ENCODE assay signal across 19 cellular contexts in genomic region chr20:10658051-10658823, GRCh38. TPM values are rescaled to one million over a fixed set of nuclear protein-coding genes. Genes with fewer than 3 reads are reported as not detected.
DNase-seq lines count a peak whose midpoint lies in the region; ATAC-seq, FAIRE-seq and TF ChIP-seq lines count a peak whose summit lies in the region.
"Had no signal": no experiment of that assay in that cellular context is flagged by ENCODE, and none has a peak within 500 bp of the region (broad histone marks: within the 10 kb centered on the region; RNA-seq: fewer than 3 reads in every experiment).

No MANE protein-coding gene starts in this region.

- ATAC-seq in HepG2 (no peak), right lobe of liver (no peak)
- ATAC-seq: mucosa of descending colon; stimulated activated naive B cell treated with anti-CD40 and anti-IgM and Interleukin-4, amounts not matched to agents 10 μg/mL and 1 μg/mL and 100 μg/mL, for 72 hours had no signal

- TF ChIP-seq POLR2A in HepG2 (IDR thresholded peaks at IDR 0.05; ENCODE audit: insufficient read depth in 1 of 2, low read depth in 2 of 2, low read length in 2 of 2) (no peak), right lobe of liver (IDR thresholded peaks at IDR 0.05) (no peak), esophagus squamous epithelium (IDR thresholded peaks at IDR 0.05) (no peak), prostate gland (IDR thresholded peaks at IDR 0.05) (no peak)

- H3K27me3 ChIP-seq in HepG2 (ENCODE audit: control insufficient read depth in 1 of 2, insufficient read depth in 2 of 2, low read length in 2 of 2) (no peaks in the 10 kb centered on the region), right lobe of liver (no peaks in the 10 kb centered on the region), esophagus squamous epithelium (no peaks in the 10 kb centered on the region), prostate gland (replicated peaks; ENCODE audit: insufficient read depth) (no peaks in the 10 kb centered on the region), H7 (ENCODE audit: control insufficient read depth, insufficient read depth, low read length) (no peaks in the 10 kb centered on the region)

- peaks cover 25% of the 10 kb centered on the region for H4K20me1 ChIP-seq in HepG2 (ENCODE audit: insufficient read depth, low read length)

- BruUV-seq in HepG2 (replicated peaks; lab: Mats Ljungman, UMichigan) = no TSS peak

- no peak overlapping the region for H3K4me3 ChIP-seq in HepG2 (replicated peaks in 1 of 3; ENCODE audit: insufficient read depth in 1 of 3, low read depth in 2 of 3, low read length in 3 of 3)
- H3K4me3 ChIP-seq in right lobe of liver = no peak overlapping the region
- H3K4me3 ChIP-seq in esophagus squamous epithelium = peak overlapping the region in 1 of 4 donors; percentile 13
- H3K4me3 ChIP-seq in prostate gland = no peak overlapping the region
- H3K4me3 ChIP-seq in H7 (ENCODE audit: insufficient read depth, low read depth, low read length) = no peak overlapping the region
- H3K4me3 ChIP-seq: mucosa of descending colon had no signal

- H3K27ac ChIP-seq in HepG2 (ENCODE audit: extremely low read length, insufficient read depth, low read length) = no peak overlapping the region
- H3K27ac ChIP-seq in right lobe of liver = no peak overlapping the region
- peak overlapping the region; percentile 74 to 99 (median 86) for H3K27ac ChIP-seq in esophagus squamous epithelium
- peak overlapping the region; percentile 17 to 46 for H3K27ac ChIP-seq in prostate gland

- H3K4me1 ChIP-seq in HepG2 (ENCODE audit: insufficient read depth, low read length) (peaks cover 71% of the 10 kb centered on the region), right lobe of liver (no peaks in the 10 kb centered on the region), esophagus squamous epithelium (peaks cover 44 to 100% (median 94%) of the 10 kb centered on the region in 3 donors), prostate gland (replicated peaks) (peaks cover 23% of the 10 kb centered on the region)

- in situ Hi-C loops in HepG2 (cut with HindIII; ENCODE audit: extremely low pct_ligation_motif_present, low pct_unique_long_range_greater_than_20kb) = no loop called here

- no peak overlapping the region for H3K9ac ChIP-seq in HepG2 (ENCODE audit: insufficient read depth, low read depth, low read length)

- TF ChIP-seq EP300 in HepG2 (IDR thresholded peaks at IDR 0.05; ENCODE audit: low read depth in 2 of 2, low read length in 2 of 2) = no peak
- TF ChIP-seq EP300 in HepG2 (CRISPR knock-in tag; IDR thresholded peaks at IDR 0.05; ENCODE audit: borderline replicate concordance) = no peak

- H2AFZ ChIP-seq in HepG2 (ENCODE audit: low read length) = no peak overlapping the region

- WGBS in HepG2 (ENCODE audit: low lambda C conversion rate) = 98% methylated on average over 13 of the region's 13 CpGs
- WGBS in right lobe of liver (ENCODE audit: insufficient coverage, low coverage, low lambda C conversion rate, missing lambda C conversion rate) = 80% methylated on average over 7 of the region's 13 CpGs
- WGBS in esophagus squamous epithelium, 2 donors = 43 to 46% methylated on average over 9 to 12 of the region's 13 CpGs
- 75% methylated on average over 13 of the region's 13 CpGs for WGBS in prostate gland

- FAIRE-seq in HepG2 (lab: Jason Lieb, UNC) = no peak
- FAIRE-seq: GM19239 had no signal

- POLR2A ChIA-PET in HepG2 (lab: Yijun Ruan, JAX) = interaction anchor here (1.0 to 2.7 kb wide), 2 partner anchors 13 to 15 kb away, joined by 4 to 39 read pairs; partner anchors contain the start of gene JAG1

- intact Hi-C loops in HepG2 (cut with micrococcal nuclease; ENCODE audit: unreplicated experiment) = no loop called here
- intact Hi-C loops in right lobe of liver (cut with DNase I) = no loop called here
- intact Hi-C loops in esophagus squamous epithelium (cut with DNase I) = no loop called here
- intact Hi-C loops in prostate gland (cut with DNase I) = loop anchor here (5.0 kb wide), 1 partner anchor 61 kb away; no protein-coding TSS in a partner anchor

- CTCF ChIA-PET in HepG2 (lab: Yijun Ruan, JAX; ENCODE audit: low intra/inter-chr PET ratio, low total read pairs) = no interaction called here

- peaks cover 79 to 96% of the 10 kb centered on the region in 2 experiments for H3K36me3 ChIP-seq in HepG2 (replicated peaks in 1 of 2; ENCODE audit: control insufficient read depth in 1 of 2, insufficient read depth in 2 of 2, low read length in 2 of 2)
- no peaks in the 10 kb centered on the region for H3K36me3 ChIP-seq in right lobe of liver
- H3K36me3 ChIP-seq in esophagus squamous epithelium = peaks cover 16 to 88% (median 37%) of the 10 kb centered on the region in 3 donors
- H3K36me3 ChIP-seq in prostate gland = no peaks in the 10 kb centered on the region
- H3K36me3 ChIP-seq in H7 (replicated peaks; ENCODE audit: control insufficient read depth, insufficient read depth, low read length) = peaks cover 17% of the 10 kb centered on the region

- TF ChIP-seq RAD21 in HepG2 (CRISPR knock-in tag; IDR thresholded peaks at IDR 0.05) = no peak

- TF ChIP-seq CTCF in HepG2 (CRISPR knock-in tag; IDR thresholded peaks at IDR 0.05) (no peak), right lobe of liver (IDR thresholded peaks at IDR 0.05) (no peak), esophagus squamous epithelium (IDR thresholded peaks at IDR 0.05) (no peak), prostate gland (IDR thresholded peaks at IDR 0.05) (no peak)

- no peak for DNase-seq in HepG2 (ENCODE audit: low spot score)
- DNase-seq in right lobe of liver = no peak
- DNase-seq in esophagus squamous epithelium (lab: John Stamatoyannopoulos, UW) = no peak
- DNase-seq in prostate gland (ENCODE audit: low spot score) = no peak
- DNase-seq in NCI-H128 (lab: John Stamatoyannopoulos, UW; ENCODE audit: unreplicated experiment) = no peak
- DNase-seq in T1000 (lab: John Stamatoyannopoulos, UW) = no peak
- no peak for DNase-seq in activated effector memory CD4-positive, alpha-beta T cell treated with Interleukin-2 at 50 U/mL for 16 hours
- no peak for DNase-seq in H7
- DNase-seq: ACHN; activated B cell treated with CpG ODN at 0.5 μM for 24 hours; CD4-positive, CD25-positive, alpha-beta regulatory T cell; DMS79 treated with DMSO at 0.1 percent for 48 hours; MM.1S; mucosa of descending colon; NCI-H1930; NCI-H446 treated with DMSO at 0.1 percent for 48 hours; SIG-M5; stimulated activated naive B cell treated with anti-CD40 and anti-IgM and Interleukin-4, amounts not matched to agents 10 μg/mL and 1 μg/mL and 100 μg/mL, for 72 hours had no signal

- H3K4me2 ChIP-seq in HepG2 (ENCODE audit: low read depth, low read length) = no peak overlapping the region

- no peaks in the 10 kb centered on the region for H3K9me3 ChIP-seq in HepG2 (ENCODE audit: low read length)
- no peaks in the 10 kb centered on the region for H3K9me3 ChIP-seq in right lobe of liver
- no peaks in the 10 kb centered on the region for H3K9me3 ChIP-seq in esophagus squamous epithelium
- H3K9me3 ChIP-seq in prostate gland = no peaks in the 10 kb centered on the region
- H3K9me3 ChIP-seq: mucosa of descending colon had no signal

- H3K79me2 ChIP-seq in HepG2 (ENCODE audit: insufficient read depth, low read length) = peaks cover 74% of the 10 kb centered on the region

TF ChIP-seq in HepG2, 621 proteins besides CTCF, POLR2A, EP300 and RAD21 (continues in another document):
- TF ChIP-seq NR1H2 (CRISPR knock-in tag; IDR thresholded peaks at IDR 0.05; ENCODE audit: borderline replicate concordance, low read depth) (no peak), ZNF589 (CRISPR knock-in tag; conservative IDR thresholded peaks at IDR 0.05) (no peak), ZNF746 (CRISPR knock-in tag; IDR thresholded peaks at IDR 0.05) (no peak), TMF1 (CRISPR knock-in tag; IDR thresholded peaks at IDR 0.05; ENCODE audit: low read depth) (no peak), NCOA5 (CRISPR knock-in tag; IDR thresholded peaks at IDR 0.05) (no peak), ZNF577 (CRISPR knock-in tag; IDR thresholded peaks at IDR 0.05; ENCODE audit: borderline replicate concordance, low read depth) (no peak), NFYC (CRISPR knock-in tag; IDR thresholded peaks at IDR 0.05) (no peak)

RNA-seq across cellular contexts. Expression of gene JAG1, which starts 15.6 kb away (rescaled TPM):
- total RNA-seq in HepG2 (2016; rRNA removed; fragmentation: Illumina TruSeq; extraction: Trizol) (18.1 and 56.3 TPM in 2 replicates), right lobe of liver (1 to 10 TPM; 3.1 to 8.5 (median 6.7) TPM), esophagus squamous epithelium (100 to 1,000 TPM in 3 of 4 donors, 10 to 100 TPM in 1; 89.6 to 182 (median 123) TPM), prostate gland (10 to 100 TPM; 46.5 to 72.3 TPM)
- total RNA-seq in HepG2 (2016; cell fraction: cytosol; rRNA removed; fragmentation: Illumina TruSeq; extraction: Trizol; ENCODE audit: low read depth) = 30.6 and 34.3 TPM in 2 replicates
- 15.5 and 55.3 TPM in 2 replicates for total RNA-seq in HepG2 (2016; cell fraction: insoluble cytoplasmic fraction; rRNA removed; fragmentation: Illumina TruSeq; extraction: Trizol)
- 13.4 and 15.1 TPM in 2 replicates for total RNA-seq in HepG2 (2016; cell fraction: membrane; rRNA removed; fragmentation: Illumina TruSeq; extraction: Trizol)
- 102 and 121 TPM in 2 replicates for total RNA-seq in HepG2 (2016; cell fraction: nucleus; rRNA removed; fragmentation: Illumina TruSeq; extraction: Trizol)
- polyA plus RNA-seq in HepG2 (2011; rRNA removed) = 43.0 and 47.1 TPM in 2 replicates
- 33.0 and 33.7 TPM in 2 replicates for polyA plus RNA-seq in HepG2 (2011; cell fraction: cytosol; rRNA removed)
- polyA plus RNA-seq in HepG2 (2011; cell fraction: nucleus; rRNA removed) = 120 and 155 TPM in 2 replicates
- 35.8 and 54.0 TPM in 2 replicates for polyA plus RNA-seq in HepG2 (2012)
- 0.86 and 1.3 TPM in 2 replicates for polyA plus RNA-seq in HepG2 (2016; cell fraction: cytosol; fragmentation: Illumina TruSeq; extraction: Trizol; ENCODE audit: low read depth)
- 9.4 and 10.2 TPM in 2 replicates for polyA plus RNA-seq in HepG2 (2016; cell fraction: insoluble cytoplasmic fraction; fragmentation: Illumina TruSeq; extraction: Trizol; ENCODE audit: low read depth)
- 2.2 and 3.0 TPM in 2 replicates for polyA plus RNA-seq in HepG2 (2016; cell fraction: membrane; fragmentation: Illumina TruSeq; extraction: Trizol; ENCODE audit: low read depth)
- polyA plus RNA-seq in HepG2 (2016; cell fraction: nucleus; fragmentation: Illumina TruSeq; extraction: Trizol; ENCODE audit: insufficient read depth, low read depth) = 112 and 122 TPM in 2 replicates
- 8.0 and 192 TPM in 2 replicates for polyA minus RNA-seq in HepG2 (2011; rRNA and poly(A)+ RNA removed; ENCODE audit: low replicate concordance)
- polyA minus RNA-seq in HepG2 (2011; cell fraction: cytosol; rRNA and poly(A)+ RNA removed) = 103 and 108 TPM in 2 replicates
- polyA minus RNA-seq in HepG2 (2011; cell fraction: nucleus; rRNA and poly(A)+ RNA removed) = 248 and 302 TPM in 2 replicates
- 21.9 and 30.0 TPM in 2 replicates for total RNA-seq in H7 (2014; rRNA removed; shearing (Covaris generic))
- total RNA-seq: activated B cell treated with CpG ODN at 0.5 μM for 24 hours had no signal

Comparison
In these comparisons a context has a peak if more than half of its experiments do, and no peak if none do; other contexts are left out.
1. H3K27ac ChIP-seq: peak in esophagus squamous epithelium (4 of 4) and prostate gland (2 of 2); none in HepG2 (single experiment) and right lobe of liver (0 of 3).